8 cellular contexts compared by ENCODE assay signal in genomic region chr2:128322651-128323491, GRCh38. TPM values are rescaled to one million over a fixed set of nuclear protein-coding genes. Genes with fewer than 3 reads are reported as not detected.
DNase-seq lines count a peak whose midpoint lies in the region; ATAC-seq and TF ChIP-seq lines count a peak whose summit lies in the region.

No MANE protein-coding gene starts in this region.

- peak overlapping the region; percentile 44 for H3K4me3 Mint-ChIP-seq in activated CD4-positive, alpha-beta memory T cell treated with anti-CD3 and anti-CD28 coated beads for 36 hours

- TF ChIP-seq CTCF in foreskin fibroblast (IDR thresholded peaks at IDR 0.05; ENCODE audit: low read depth, low read length) = no peak

- intact Hi-C loops in activated CD4-positive, alpha-beta memory T cell treated with anti-CD3 and anti-CD28 coated beads for 36 hours (cut with micrococcal nuclease) = loop anchor here (10.0 kb wide), 4 partner anchors 212 to 1522 kb away; partner anchors contain the start of gene UGGT1
- intact Hi-C loops in posterior vena cava (cut with DNase I) = loop anchor here (5.0 to 10.0 kb wide), 3 partner anchors 412 to 1522 kb away; no protein-coding TSS in a partner anchor

- H3K27ac Mint-ChIP-seq in activated CD4-positive, alpha-beta memory T cell treated with anti-CD3 and anti-CD28 coated beads for 36 hours = no peak overlapping the region

- peaks cover 6% of the 10 kb centered on the region for H3K4me1 Mint-ChIP-seq in activated CD4-positive, alpha-beta memory T cell treated with anti-CD3 and anti-CD28 coated beads for 36 hours (ENCODE audit: low read depth)

- ATAC-seq in esophagus mucosa = no peak

- no peaks in the 10 kb centered on the region for H3K9me3 Mint-ChIP-seq in activated CD4-positive, alpha-beta memory T cell treated with anti-CD3 and anti-CD28 coated beads for 36 hours

- CTCF ChIA-PET in activated CD4-positive, alpha-beta memory T cell treated with anti-CD3 and anti-CD28 coated beads for 36 hours (lab: Charles Lee) = no interaction called here

- H3K27me3 Mint-ChIP-seq in activated CD4-positive, alpha-beta memory T cell treated with anti-CD3 and anti-CD28 coated beads for 36 hours = no peaks in the 10 kb centered on the region

- H3K4me3 ChIP-seq in foreskin fibroblast (ENCODE audit: low read depth in 1 of 2, low read length in 2 of 2) = peak overlapping the region; percentile 44 to 55

- H3K36me3 Mint-ChIP-seq in activated CD4-positive, alpha-beta memory T cell treated with anti-CD3 and anti-CD28 coated beads for 36 hours = no peaks in the 10 kb centered on the region

- DNase-seq in D341Med (ENCODE audit: low spot score) (peak; percentile 26), foreskin fibroblast (no peak), posterior vena cava (ENCODE audit: low spot score) (peak; percentile 80), NCI-H1105 (lab: John Stamatoyannopoulos, UW) (no peak), kidney tubule cell (ENCODE audit: low spot score) (no peak), SW 1271 (lab: John Stamatoyannopoulos, UW) (no peak)
- DNase-seq in activated CD4-positive, alpha-beta memory T cell treated with anti-CD3 and anti-CD28 coated beads for 36 hours = peak; percentile 9

- POLR2A ChIA-PET in activated CD4-positive, alpha-beta memory T cell treated with anti-CD3 and anti-CD28 coated beads for 36 hours (lab: Charles Lee) = no interaction called here

RNA-seq across cellular contexts. Expression of gene HS6ST1, which starts 4.2 kb away (rescaled TPM):
- 1 to 10 TPM; 9.1 to 9.6 TPM for total RNA-seq in activated CD4-positive, alpha-beta memory T cell treated with anti-CD3 and anti-CD28 coated beads for 36 hours
- total RNA-seq in posterior vena cava = 10 to 100 TPM; 16.9 to 22.4 TPM
- total RNA-seq in esophagus mucosa = 30.8 TPM

Comparison
In these comparisons a context has a peak if more than half of its experiments do, and no peak if none do; other contexts are left out.
1. DNase-seq: peak in D341Med (single experiment), activated CD4-positive, alpha-beta memory T cell treated with anti-CD3 and anti-CD28 coated beads for 36 hours (single experiment) and posterior vena cava (single experiment); none in foreskin fibroblast (0 of 2), NCI-H1105 (single experiment), kidney tubule cell (single experiment) and SW 1271 (0 of 2).